In the genomic region with DNA sequence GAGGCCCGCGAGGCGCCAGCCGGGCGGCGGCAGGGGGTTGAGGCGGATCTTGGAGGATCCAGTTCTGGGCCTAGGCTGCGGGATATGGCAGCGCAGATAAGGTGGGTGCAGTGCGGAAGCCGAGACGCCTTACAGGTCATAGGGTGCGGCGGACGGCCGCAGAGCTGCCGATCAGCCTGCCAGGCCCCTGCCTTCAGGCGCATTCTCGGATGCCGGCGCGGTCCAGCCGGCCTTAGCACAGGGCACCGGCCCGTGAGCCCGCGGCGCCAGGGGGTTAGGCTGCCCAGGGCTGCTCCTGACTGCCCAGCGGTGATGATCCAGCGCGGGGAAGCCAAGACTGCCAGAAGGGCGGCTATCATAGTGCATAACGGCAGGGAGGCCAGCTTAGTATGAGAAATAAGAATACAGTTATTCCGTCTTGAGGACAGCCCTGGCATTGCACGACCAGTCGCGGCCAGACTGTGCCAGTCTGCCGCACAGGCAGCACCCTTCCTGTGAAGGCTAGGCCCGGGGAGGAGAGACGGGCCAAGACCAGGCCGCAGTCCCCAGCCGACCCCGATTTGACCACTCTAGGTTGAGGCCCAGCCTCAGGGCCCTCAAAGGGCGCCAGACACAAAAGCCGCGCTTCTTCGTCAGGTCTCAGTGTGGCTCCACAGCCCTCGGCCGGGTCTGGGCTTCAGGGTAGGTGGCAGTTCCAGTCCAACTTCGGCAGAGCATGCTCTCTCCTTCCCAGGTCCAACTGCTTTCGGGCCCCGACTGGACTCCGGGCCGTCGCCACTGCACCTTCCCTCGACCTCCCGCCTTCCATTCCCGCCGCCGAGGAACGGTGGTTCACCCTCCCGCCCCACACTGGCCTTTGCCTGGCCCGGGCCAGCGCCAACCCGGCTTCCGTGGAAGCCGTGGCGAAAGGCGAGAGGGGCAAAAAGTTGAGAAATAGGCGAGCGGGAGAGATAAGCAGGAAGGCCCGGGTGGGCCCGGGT, we compare ENCODE assay signal across 12 cellular contexts. TPM values are rescaled to one million over a fixed set of nuclear protein-coding genes. Genes with fewer than 3 reads are reported as not detected.
DNase-seq lines count a peak whose midpoint lies in the region; ATAC-seq, FAIRE-seq and TF ChIP-seq lines count a peak whose summit lies in the region.
"Had no signal": no experiment of that assay in that cellular context is flagged by ENCODE, and none has a peak within 500 bp of the region (broad histone marks: within the 10 kb centered on the region; RNA-seq: fewer than 3 reads in every experiment).

No MANE protein-coding gene starts in this region.

- FAIRE-seq in K562 (lab: Jason Lieb, UNC), result no peak
- FAIRE-seq: colon, keratinocyte had no signal

- no peaks in the 10 kb centered on the region for H3K9me3 Mint-ChIP-seq in activated CD8-positive, alpha-beta memory T cell treated with anti-CD3 and anti-CD28 coated beads, Interleukin-2, amount 10 ng/mL, durations not matched to agents 7 days and 5 days (ENCODE audit: low read depth)
- H3K9me3 Mint-ChIP-seq: activated CD4-positive, alpha-beta memory T cell treated with anti-CD3 and anti-CD28 coated beads, Interleukin-2, amount 10 ng/mL, durations not matched to agents 7 days and 5 days had no signal

- in situ Hi-C loops in K562 (cut with MboI), result no loop called here

- peak; percentile 68 for DNase-seq in activated CD8-positive, alpha-beta memory T cell treated with anti-CD3 and anti-CD28 coated beads, Interleukin-2, amount 50 U/mL, for 48 hours
- DNase-seq in activated CD8-positive, alpha-beta memory T cell treated with anti-CD3 and anti-CD28 coated beads, Interleukin-2, amount 10 ng/mL, durations not matched to agents 7 days and 5 days, result no peak
- DNase-seq in K562 (ENCODE audit: extremely low read depth in 1 of 4, low spot score in 3 of 4) (no peak), islet precursor cell (peak; percentile 73), NCI-H1694 treated with DMSO at 0.1 percent for 48 hours (lab: John Stamatoyannopoulos, UW) (no peak), NCI-H1048 (lab: John Stamatoyannopoulos, UW) (no peak)
- DNase-seq in stimulated activated naive CD8-positive, alpha-beta T cell treated with anti-CD3 and anti-CD28 coated beads, Interleukin-15, Interleukin-2, amounts not matched to agents 100 U/mL and 50 U/mL, for 24 hours, result peak; percentile 16
- DNase-seq: activated CD4-positive, alpha-beta memory T cell treated with anti-CD3 and anti-CD28 coated beads, Interleukin-2, amount 10 ng/mL, durations not matched to agents 7 days and 5 days; SIG-M5 had no signal

- ATAC-seq in activated CD8-positive, alpha-beta memory T cell treated with anti-CD3 and anti-CD28 coated beads, Interleukin-2, amount 10 ng/mL, durations not matched to agents 7 days and 5 days, result no peak
- ATAC-seq in K562, result no peak
- ATAC-seq in stimulated activated naive CD8-positive, alpha-beta T cell treated with anti-CD3 and anti-CD28 coated beads, Interleukin-15, Interleukin-2, amounts not matched to agents 100 U/mL and 50 U/mL, for 24 hours, result peak; percentile 30
- no peak for ATAC-seq in GM18858 (IDR thresholded peaks at IDR 0.05; ENCODE audit: unreplicated experiment)

- no peak overlapping the region for H3K4me2 ChIP-seq in K562 (ENCODE audit: insufficient read depth, low read length)

- H3K4me3 Mint-ChIP-seq in activated CD8-positive, alpha-beta memory T cell treated with anti-CD3 and anti-CD28 coated beads, Interleukin-2, amount 10 ng/mL, durations not matched to agents 7 days and 5 days, result no peak overlapping the region

- H3K9ac ChIP-seq in K562 (ENCODE audit: insufficient read depth in 1 of 2, low read depth in 2 of 2, low read length in 2 of 2), result no peak overlapping the region

- peaks cover 0 to 8% of the 10 kb centered on the region in 2 experiments; a peak in 1 of 5 replicates for H3K4me1 ChIP-seq in K562 (replicated peaks in 1 of 2; ENCODE audit: control insufficient read depth in 2 of 2, insufficient read depth in 2 of 2, low read length in 2 of 2)

- H3K36me3 ChIP-seq in K562 (ENCODE audit: control insufficient read depth, insufficient read depth, low read length), result no peaks in the 10 kb centered on the region

- POLR2A ChIA-PET in K562 (lab: Yijun Ruan, JAX), result interaction anchor here (0.6 kb wide), 1 partner anchor 672 kb away, joined by 3 read pairs; no protein-coding TSS in a partner anchor

- TF ChIP-seq EP300 in K562 (IDR thresholded peaks at IDR 0.05; ENCODE audit: low read length), result no peak

- H3K79me2 ChIP-seq in K562 (ENCODE audit: control insufficient read depth, insufficient read depth, low read length), result no peaks in the 10 kb centered on the region

- BruUV-seq in K562 (replicated peaks; lab: Mats Ljungman, UMichigan), result no TSS peak

- intact Hi-C loops in K562 (cut with micrococcal nuclease), result no loop called here

- no peak overlapping the region for H2AFZ ChIP-seq in K562 (ENCODE audit: low read depth, low read length)

- H3K27me3 ChIP-seq in K562 (ENCODE audit: control insufficient read depth in 2 of 2, insufficient read depth in 2 of 2, low read length in 2 of 2), result peaks cover 11 to 29% of the 10 kb centered on the region in 2 experiments; a peak in 4 of 5 replicates

- no peak overlapping the region for H3K27ac ChIP-seq in K562 (ENCODE audit: extremely low read depth, low read depth, low read length)

- CTCF ChIA-PET in activated CD8-positive, alpha-beta memory T cell treated with anti-CD3 and anti-CD28 coated beads, Interleukin-2, amount 10 ng/mL, durations not matched to agents 7 days and 5 days (lab: Charles Lee), result interaction anchor here (0.9 to 3.3 kb wide), 4 partner anchors 10 to 19 kb away, joined by 3 to 16 read pairs (median 4); no protein-coding TSS in a partner anchor
- CTCF ChIA-PET in K562 (lab: Yijun Ruan, JAX; ENCODE audit: low intra/inter-chr PET ratio), result no interaction called here

- no peaks in the 10 kb centered on the region for H3K9me1 ChIP-seq in K562 (ENCODE audit: control insufficient read depth, insufficient read depth, low read length)

- TF ChIP-seq CTCF in K562 (IDR thresholded peaks at IDR 0.05 in 2 of 3, conservative IDR thresholded peaks at IDR 0.05 in 1 of 3; ENCODE audit: insufficient read depth in 2 of 3, low read depth in 1 of 3, low read length in 3 of 3), result no peak

- peaks cover 5% of the 10 kb centered on the region; the same call in 1 of the 2 replicates for H4K20me1 ChIP-seq in K562 (replicated peaks; ENCODE audit: control insufficient read depth, insufficient read depth, low read length)

- H3K27me3 Mint-ChIP-seq in activated CD8-positive, alpha-beta memory T cell treated with anti-CD3 and anti-CD28 coated beads, Interleukin-2, amount 10 ng/mL, durations not matched to agents 7 days and 5 days, result peaks cover 83% of the 10 kb centered on the region

- 61% methylated on average over 69 of the region's 73 CpGs for WGBS in K562 (ENCODE audit: insufficient coverage, low coverage, missing lambda C conversion rate)

- no peak overlapping the region for H3K27ac Mint-ChIP-seq in activated CD8-positive, alpha-beta memory T cell treated with anti-CD3 and anti-CD28 coated beads, Interleukin-2, amount 10 ng/mL, durations not matched to agents 7 days and 5 days

- TF ChIP-seq RAD21 in K562 (CRISPR knock-in tag; conservative IDR thresholded peaks at IDR 0.05 in 1 of 2, IDR thresholded peaks at IDR 0.05 in 1 of 2), result no peak

- H3K4me3 ChIP-seq in K562, result no peak overlapping the region

- no peak for TF ChIP-seq POLR2A in K562 (conservative IDR thresholded peaks at IDR 0.05)

- H3K36me3 Mint-ChIP-seq in activated CD8-positive, alpha-beta memory T cell treated with anti-CD3 and anti-CD28 coated beads, Interleukin-2, amount 10 ng/mL, durations not matched to agents 7 days and 5 days, result peaks cover 2% of the 10 kb centered on the region

- H3K9me3 ChIP-seq in K562 (replicated peaks; ENCODE audit: control insufficient read depth, insufficient read depth, low read depth, low read length), result no peaks in the 10 kb centered on the region

- H3K4me1 Mint-ChIP-seq in activated CD8-positive, alpha-beta memory T cell treated with anti-CD3 and anti-CD28 coated beads, Interleukin-2, amount 10 ng/mL, durations not matched to agents 7 days and 5 days, result peaks cover 9% of the 10 kb centered on the region

RNA-seq across cellular contexts. Expression of gene ALX3, which starts 0.9 kb away (rescaled TPM):
- total RNA-seq in activated CD8-positive, alpha-beta memory T cell treated with anti-CD3 and anti-CD28 coated beads, Interleukin-2, amount 10 ng/mL, durations not matched to agents 7 days and 5 days, result not detected
- not detected in 2 replicates for total RNA-seq in K562 (2011; cell fraction: chromatin; rRNA removed; ENCODE audit: low replicate concordance)
- not detected in 2 replicates for total RNA-seq in K562 (2011; cell fraction: nucleolus; rRNA removed)
- total RNA-seq in K562 (2011; cell fraction: nucleoplasm; rRNA removed), result not detected in 2 replicates
- total RNA-seq in K562 (2014; rRNA removed) (not detected in 2 replicates), K562 (2014; rRNA removed; fragmentation: Illumina TruSeq; extraction: Trizol) (not detected in 2 replicates), K562 (2015; rRNA removed; fragmentation: Illumina TruSeq; extraction: Trizol) (not detected in 2 replicates), K562 (2021) (not detected in 2 replicates)
- polyA plus RNA-seq in K562 (2011; rRNA removed) (not detected in 2 replicates), K562 (2014; fragmentation: Illumina TruSeq; extraction: Trizol) (not detected in 2 replicates), K562 (2014; fragmentation: Nextera tagmentation; extraction: Ambion mirVana) (not detected), K562 (2014; rRNA removed) (not detected in 2 replicates)
- not detected in 2 replicates for polyA plus RNA-seq in K562 (2011; cell fraction: cytosol; rRNA removed)
- polyA plus RNA-seq in K562 (2011; cell fraction: nucleus; rRNA removed), result not detected in 2 replicates
- not detected in 2 replicates for polyA plus RNA-seq in K562 (2012)
- not detected in 2 replicates for polyA minus RNA-seq in K562 (2011; rRNA and poly(A)+ RNA removed)
- not detected in 2 replicates for polyA minus RNA-seq in K562 (2011; cell fraction: cytosol; rRNA and poly(A)+ RNA removed)
- not detected in 2 replicates for polyA minus RNA-seq in K562 (2011; cell fraction: nucleus; rRNA and poly(A)+ RNA removed)
- total RNA-seq: activated CD4-positive, alpha-beta memory T cell treated with anti-CD3 and anti-CD28 coated beads, Interleukin-2, amount 10 ng/mL, durations not matched to agents 7 days and 5 days had no signal
- polyA plus RNA-seq: keratinocyte had no signal

RNA-seq across cellular contexts. Expression of gene STRIP1, which starts 35.2 kb away (rescaled TPM):
- total RNA-seq in activated CD8-positive, alpha-beta memory T cell treated with anti-CD3 and anti-CD28 coated beads, Interleukin-2, amount 10 ng/mL, durations not matched to agents 7 days and 5 days, result 10 to 100 TPM; 40.4 to 40.8 TPM
- 216 and 291 TPM in 2 replicates for total RNA-seq in K562 (2011; cell fraction: chromatin; rRNA removed; ENCODE audit: low replicate concordance)
- 159 and 160 TPM in 2 replicates for total RNA-seq in K562 (2011; cell fraction: nucleolus; rRNA removed)
- total RNA-seq in K562 (2011; cell fraction: nucleoplasm; rRNA removed), result 167 and 180 TPM in 2 replicates
- total RNA-seq in K562 (2014; rRNA removed) (34.2 and 40.1 TPM in 2 replicates), K562 (2014; rRNA removed; fragmentation: Illumina TruSeq; extraction: Trizol) (27.6 and 28.6 TPM in 2 replicates), K562 (2015; rRNA removed; fragmentation: Illumina TruSeq; extraction: Trizol) (29.0 and 30.6 TPM in 2 replicates), K562 (2021) (38.5 and 42.3 TPM in 2 replicates)
- polyA plus RNA-seq in K562 (2011; rRNA removed) (32.6 and 32.8 TPM in 2 replicates), K562 (2014; fragmentation: Illumina TruSeq; extraction: Trizol) (30.6 and 32.2 TPM in 2 replicates), K562 (2014; fragmentation: Nextera tagmentation; extraction: Ambion mirVana) (10 to 100 TPM in 1 of 2 experiments, 1 to 10 TPM in 1; 9.9 to 10.5 TPM), K562 (2014; rRNA removed) (30.4 and 32.0 TPM in 2 replicates)
- polyA plus RNA-seq in K562 (2011; cell fraction: cytosol; rRNA removed), result 20.9 and 23.7 TPM in 2 replicates
- 128 and 143 TPM in 2 replicates for polyA plus RNA-seq in K562 (2011; cell fraction: nucleus; rRNA removed)
- 23.1 and 25.5 TPM in 2 replicates for polyA plus RNA-seq in K562 (2012)
- 51.3 and 51.8 TPM in 2 replicates for polyA minus RNA-seq in K562 (2011; rRNA and poly(A)+ RNA removed)
- polyA minus RNA-seq in K562 (2011; cell fraction: cytosol; rRNA and poly(A)+ RNA removed), result 16.5 and 21.1 TPM in 2 replicates
- polyA minus RNA-seq in K562 (2011; cell fraction: nucleus; rRNA and poly(A)+ RNA removed), result 79.6 and 106 TPM in 2 replicates

RNA-seq across cellular contexts. Expression of gene UBL4B, which starts 42.7 kb away (rescaled TPM):
- not detected for total RNA-seq in activated CD8-positive, alpha-beta memory T cell treated with anti-CD3 and anti-CD28 coated beads, Interleukin-2, amount 10 ng/mL, durations not matched to agents 7 days and 5 days
- not detected in 2 replicates for total RNA-seq in K562 (2011; cell fraction: chromatin; rRNA removed; ENCODE audit: low replicate concordance)
- not detected in 2 replicates for total RNA-seq in K562 (2011; cell fraction: nucleolus; rRNA removed)
- total RNA-seq in K562 (2011; cell fraction: nucleoplasm; rRNA removed), result not detected in 2 replicates
- total RNA-seq in K562 (2014; rRNA removed) (not detected in 2 replicates), K562 (2014; rRNA removed; fragmentation: Illumina TruSeq; extraction: Trizol) (not detected in 2 replicates), K562 (2015; rRNA removed; fragmentation: Illumina TruSeq; extraction: Trizol) (not detected in 2 replicates), K562 (2021) (not detected in 2 replicates)
- polyA plus RNA-seq in K562 (2011; rRNA removed) (0.05 TPM in 1 of 2 replicates, not detected in the other), K562 (2014; fragmentation: Illumina TruSeq; extraction: Trizol) (not detected in 2 replicates), K562 (2014; fragmentation: Nextera tagmentation; extraction: Ambion mirVana) (not detected), K562 (2014; rRNA removed) (not detected in 2 replicates)
- 0.03 TPM in 1 of 2 replicates, not detected in the other for polyA plus RNA-seq in K562 (2011; cell fraction: cytosol; rRNA removed)
- 0.07 and 0.09 TPM in 2 replicates for polyA plus RNA-seq in K562 (2011; cell fraction: nucleus; rRNA removed)
- 0.07 and 1.3 TPM in 2 replicates for polyA plus RNA-seq in K562 (2012)
- polyA minus RNA-seq in K562 (2011; rRNA and poly(A)+ RNA removed), result not detected in 2 replicates
- not detected in 2 replicates for polyA minus RNA-seq in K562 (2011; cell fraction: cytosol; rRNA and poly(A)+ RNA removed)
- 0.22 TPM in 1 of 2 replicates, not detected in the other for polyA minus RNA-seq in K562 (2011; cell fraction: nucleus; rRNA and poly(A)+ RNA removed)
- total RNA-seq: activated CD4-positive, alpha-beta memory T cell treated with anti-CD3 and anti-CD28 coated beads, Interleukin-2, amount 10 ng/mL, durations not matched to agents 7 days and 5 days had no signal
- polyA plus RNA-seq: keratinocyte had no signal

Comparison
In these comparisons a context has a peak if more than half of its experiments do, and no peak if none do; other contexts are left out.
1. DNase-seq: peak in activated CD8-positive, alpha-beta memory T cell treated with anti-CD3 and anti-CD28 coated beads, Interleukin-2, amount 50 U/mL, for 48 hours (single experiment), islet precursor cell (single experiment) and stimulated activated naive CD8-positive, alpha-beta T cell treated with anti-CD3 and anti-CD28 coated beads, Interleukin-15, Interleukin-2, amounts not matched to agents 100 U/mL and 50 U/mL, for 24 hours (single experiment); none in activated CD8-positive, alpha-beta memory T cell treated with anti-CD3 and anti-CD28 coated beads, Interleukin-2, amount 10 ng/mL, durations not matched to agents 7 days and 5 days (single experiment), K562 (0 of 4), NCI-H1694 treated with DMSO at 0.1 percent for 48 hours (single experiment) and NCI-H1048 (single experiment).